Comparison of ENCODE assay signal across 8 cellular contexts in genomic region chr22:40238425-40239344, GRCh38.
DNase-seq lines count a peak whose midpoint lies in the region; ATAC-seq and TF ChIP-seq lines count a peak whose summit lies in the region.

No MANE protein-coding gene starts in this region.

- CTCF ChIA-PET in PC-3 (lab: Charles Lee) = no interaction called here

- H3K9me3 ChIP-seq in PC-3 (ENCODE audit: low read length) = no peaks in the 10 kb centered on the region
- H3K9me3 ChIP-seq in effector memory CD4-positive, alpha-beta T cell (ENCODE audit: control insufficient read depth, low read length) = no peaks in the 10 kb centered on the region

- no peak for TF ChIP-seq CTCF in PC-3 (conservative IDR thresholded peaks at IDR 0.05; ENCODE audit: low read depth, low read length)
- no peak for TF ChIP-seq CTCF in nephron (IDR thresholded peaks at IDR 0.05; ENCODE audit: unreplicated experiment in 3 of 3)

- POLR2A ChIA-PET in PC-3 (lab: Charles Lee; ENCODE audit: unreplicated experiment) = no interaction called here

- peak overlapping the region; percentile 94 for H3K27ac ChIP-seq in PC-3 (ENCODE audit: low read length)
- H3K27ac ChIP-seq in effector memory CD4-positive, alpha-beta T cell (ENCODE audit: insufficient read depth, low read length, poor library complexity, severe bottlenecking) = peak overlapping the region; percentile 49

- intact Hi-C loops in PC-3 (cut with micrococcal nuclease) = loop anchor here (5.0 kb wide), 2 partner anchors 39 to 109 kb away; partner anchors contain the start of gene ADSL

- ATAC-seq in PC-3 = peak; percentile 88
- no peak for ATAC-seq in GM18517 (IDR thresholded peaks at IDR 0.05; ENCODE audit: unreplicated experiment)
- no peak for ATAC-seq in GM19351 (IDR thresholded peaks at IDR 0.05; ENCODE audit: unreplicated experiment)
- ATAC-seq in GM19463 (IDR thresholded peaks at IDR 0.05; ENCODE audit: unreplicated experiment) = no peak

- no peaks in the 10 kb centered on the region for H3K27me3 ChIP-seq in PC-3 (ENCODE audit: low read length)
- H3K27me3 ChIP-seq in effector memory CD4-positive, alpha-beta T cell (replicated peaks; ENCODE audit: control insufficient read depth, insufficient read depth, low read length, poor library complexity, severe bottlenecking) = no peaks in the 10 kb centered on the region

- H3K9me2 ChIP-seq in PC-3 (replicated peaks; ENCODE audit: low read length) = no peaks in the 10 kb centered on the region

- peaks cover 26% of the 10 kb centered on the region for H3K36me3 Mint-ChIP-seq in nephron (ENCODE audit: low read depth)

- peaks cover 73% of the 10 kb centered on the region for H3K4me1 Mint-ChIP-seq in nephron

- peak overlapping the region; percentile 32 to 70 (median 63) for H3K27ac Mint-ChIP-seq in nephron

- peak overlapping the region; percentile 35; the same call in 1 of the 2 replicates for H3K4me3 ChIP-seq in PC-3 (ENCODE audit: low read length)
- H3K4me3 ChIP-seq in effector memory CD4-positive, alpha-beta T cell (ENCODE audit: insufficient read depth, low read depth, low read length, poor library complexity, severe bottlenecking) = peak overlapping the region; percentile 1

- no peaks in the 10 kb centered on the region for H4K20me1 ChIP-seq in PC-3 (ENCODE audit: low read length)

- peaks cover 73% of the 10 kb centered on the region for H3K79me2 ChIP-seq in PC-3 (ENCODE audit: low read length)

- H3K36me3 ChIP-seq in PC-3 (ENCODE audit: low read depth, low read length) = no peaks in the 10 kb centered on the region
- H3K36me3 ChIP-seq in effector memory CD4-positive, alpha-beta T cell (ENCODE audit: control insufficient read depth, insufficient read depth, low read length) = peaks cover 12% of the 10 kb centered on the region

- peaks cover 44% of the 10 kb centered on the region for H3K4me1 ChIP-seq in PC-3 (ENCODE audit: insufficient read depth, low read length)
- peaks cover 50% of the 10 kb centered on the region for H3K4me1 ChIP-seq in effector memory CD4-positive, alpha-beta T cell (ENCODE audit: control insufficient read depth, insufficient read depth, low read length, poor library complexity, severe bottlenecking)

- BruUV-seq in PC-3 (replicated peaks; lab: Mats Ljungman, UMichigan) = no TSS peak

- H3K9me3 Mint-ChIP-seq in nephron = no peaks in the 10 kb centered on the region

- no peaks in the 10 kb centered on the region for H3F3A ChIP-seq in PC-3 (ENCODE audit: low read length, unreplicated experiment)

- peak; percentile 24 for DNase-seq in CD1c-positive myeloid dendritic cell (ENCODE audit: extremely low spot score)
- DNase-seq in PC-3 = peak; percentile 85
- DNase-seq in effector memory CD4-positive, alpha-beta T cell = no peak
- no peak for DNase-seq in NCI-H2196 (lab: John Stamatoyannopoulos, UW; ENCODE audit: unreplicated experiment)

- H2AFZ ChIP-seq in PC-3 (ENCODE audit: low read length) = 0 out of 2 replicates have a peak overlapping the region, but pooled peaks have one; percentile 23

- H3K4me2 ChIP-seq in PC-3 (ENCODE audit: low read length) = peak overlapping the region; percentile 58

- H3K27me3 Mint-ChIP-seq in nephron (ENCODE audit: low read depth) = no peaks in the 10 kb centered on the region

- H3K4me3 Mint-ChIP-seq in nephron = no peak overlapping the region

- peak overlapping the region; percentile 75 for H3K9ac ChIP-seq in PC-3 (ENCODE audit: low read length)

Comparison
In these comparisons a context has a peak if more than half of its experiments do, and no peak if none do; other contexts are left out.
1. DNase-seq: peak in CD1c-positive myeloid dendritic cell (single experiment) and PC-3 (single experiment); none in effector memory CD4-positive, alpha-beta T cell (0 of 3) and NCI-H2196 (single experiment).